In the genomic region with DNA sequence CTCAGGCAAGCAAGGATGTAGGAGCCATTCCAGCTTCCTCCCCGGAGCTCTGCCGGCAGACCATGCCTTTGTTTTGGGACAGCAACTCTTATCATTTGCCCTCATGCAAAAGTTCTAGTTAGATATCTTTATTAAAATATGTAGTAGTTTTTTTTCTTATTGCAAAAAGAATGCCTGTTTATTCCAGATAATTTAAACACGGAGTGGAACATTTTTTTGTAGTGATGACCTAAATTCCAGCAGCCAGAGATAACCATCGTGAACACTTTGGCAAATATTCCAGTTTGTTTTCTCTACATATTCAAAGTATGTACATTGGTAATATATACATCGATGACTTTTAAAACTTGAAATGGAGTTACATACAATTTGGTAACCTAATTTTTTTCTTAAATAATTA, we compare ENCODE assay signal across 22 cellular contexts. TPM values are rescaled to one million over a fixed set of nuclear protein-coding genes. Genes with fewer than 3 reads are reported as not detected.
"Had no signal": no experiment of that assay in that cellular context is flagged by ENCODE, and none has a peak within 500 bp of the region (broad histone marks: within the 10 kb centered on the region; RNA-seq: fewer than 3 reads in every experiment).

No MANE protein-coding gene starts in this region.

- H3K36me3 ChIP-seq: ovary, thyroid gland had no signal

- H3K9me3 Mint-ChIP-seq: activated CD4-positive, alpha-beta memory T cell treated with anti-CD3 and anti-CD28 coated beads, Interleukin-2, amount 10 ng/mL, durations not matched to agents 7 days and 5 days; activated naive CD4-positive, alpha-beta T cell treated with anti-CD3 and anti-CD28 coated beads, Interleukin-2, amount 10 ng/mL, durations not matched to agents 7 days and 5 days; activated T-cell treated with anti-CD3 and anti-CD28 coated beads, Interleukin-2, amount 50 U/mL, for 72 hours; mesothelial cell of epicardium; naive thymus-derived CD8-positive, alpha-beta T cell had no signal

- ATAC-seq: activated T-cell treated with anti-CD3 and anti-CD28 coated beads, Interleukin-2, amount 50 U/mL, for 72 hours; left lobe of liver; naive thymus-derived CD8-positive, alpha-beta T cell had no signal

- H3K9me3 ChIP-seq: esophagus squamous epithelium, heart left ventricle, ovary, prostate gland, right atrium auricular region, thyroid gland had no signal

- DNase-seq: activated CD4-positive, alpha-beta memory T cell treated with anti-CD3 and anti-CD28 coated beads, Interleukin-2, amount 10 ng/mL, durations not matched to agents 7 days and 5 days; activated CD4-positive, alpha-beta T cell treated with anti-CD3 and anti-CD28 coated beads for 48 hours; activated effector memory CD4-positive, alpha-beta T cell treated with Interleukin-2 at 50 U/mL for 16 hours; activated naive CD4-positive, alpha-beta T cell treated with anti-CD3 and anti-CD28 coated beads, Interleukin-2, amount 10 ng/mL, durations not matched to agents 7 days and 5 days; activated T-cell treated with anti-CD3 and anti-CD28 coated beads, Interleukin-2, amount 50 U/mL, for 72 hours; aorta; caudate nucleus; esophagus squamous epithelium; kidney; naive thymus-derived CD8-positive, alpha-beta T cell; ovary; stimulated activated CD4-positive, alpha-beta T cell treated with anti-CD3 and anti-CD28 coated beads, Interleukin-4, amount 100 ng/mL, for 24 hours; stimulated activated naive CD4-positive, alpha-beta T cell treated with Interleukin-2 at 50 U/mL for 16 hours; substantia nigra had no signal

- H3K4me1 ChIP-seq: esophagus squamous epithelium, heart left ventricle, prostate gland, right atrium auricular region had no signal

- H3K27ac ChIP-seq: esophagus squamous epithelium, ovary, right atrium auricular region had no signal

- H3K4me3 Mint-ChIP-seq: activated CD4-positive, alpha-beta memory T cell treated with anti-CD3 and anti-CD28 coated beads, Interleukin-2, amount 10 ng/mL, durations not matched to agents 7 days and 5 days; activated naive CD4-positive, alpha-beta T cell treated with anti-CD3 and anti-CD28 coated beads, Interleukin-2, amount 10 ng/mL, durations not matched to agents 7 days and 5 days; activated T-cell treated with anti-CD3 and anti-CD28 coated beads, Interleukin-2, amount 50 U/mL, for 72 hours; brain; mesothelial cell of epicardium; naive thymus-derived CD8-positive, alpha-beta T cell had no signal

- H3K27me3 ChIP-seq: esophagus squamous epithelium, heart left ventricle, ovary, right atrium auricular region, thyroid gland had no signal

- H3K4me1 Mint-ChIP-seq: activated CD4-positive, alpha-beta memory T cell treated with anti-CD3 and anti-CD28 coated beads, Interleukin-2, amount 10 ng/mL, durations not matched to agents 7 days and 5 days; activated naive CD4-positive, alpha-beta T cell treated with anti-CD3 and anti-CD28 coated beads, Interleukin-2, amount 10 ng/mL, durations not matched to agents 7 days and 5 days; naive thymus-derived CD8-positive, alpha-beta T cell had no signal

- H3K27me3 Mint-ChIP-seq: brain had no signal

- FAIRE-seq: colon, kidney had no signal

- H3K36me3 Mint-ChIP-seq: activated naive CD4-positive, alpha-beta T cell treated with anti-CD3 and anti-CD28 coated beads, Interleukin-2, amount 10 ng/mL, durations not matched to agents 7 days and 5 days; brain; naive thymus-derived CD8-positive, alpha-beta T cell had no signal

- H3K27ac Mint-ChIP-seq: activated CD4-positive, alpha-beta memory T cell treated with anti-CD3 and anti-CD28 coated beads, Interleukin-2, amount 10 ng/mL, durations not matched to agents 7 days and 5 days; activated naive CD4-positive, alpha-beta T cell treated with anti-CD3 and anti-CD28 coated beads, Interleukin-2, amount 10 ng/mL, durations not matched to agents 7 days and 5 days; activated T-cell treated with anti-CD3 and anti-CD28 coated beads, Interleukin-2, amount 50 U/mL, for 72 hours; brain had no signal

- H3K4me3 ChIP-seq: esophagus squamous epithelium, heart left ventricle, ovary, prostate gland, right atrium auricular region, thyroid gland had no signal

RNA-seq across cellular contexts. Expression of gene CRISPLD2, which starts 54.8 kb away (rescaled TPM):
- total RNA-seq: naive thymus-derived CD8-positive, alpha-beta T cell had no signal
